Comparison of ENCODE assay signal across 21 cellular contexts in genomic region chr10:35896011-35896410, GRCh38.
DNase-seq lines count a peak whose midpoint lies in the region; ATAC-seq and TF ChIP-seq lines count a peak whose summit lies in the region.
"Had no signal": no experiment of that assay in that cellular context is flagged by ENCODE, and none has a peak within 500 bp of the region (broad histone marks: within the 10 kb centered on the region; RNA-seq: fewer than 3 reads in every experiment).

No MANE protein-coding gene starts in this region.

- H3K27me3 ChIP-seq in fibroblast of lung (ENCODE audit: control insufficient read depth, insufficient read depth, low read length) (no peaks in the 10 kb centered on the region), A673 (replicated peaks; ENCODE audit: insufficient read depth, low read depth, low read length, poor library complexity) (no peaks in the 10 kb centered on the region)
- no peaks in the 10 kb centered on the region for H3K27me3 ChIP-seq in naive thymus-derived CD4-positive, alpha-beta T cell (ENCODE audit: control insufficient read depth in 2 of 2, insufficient read depth in 2 of 2, low read length in 2 of 2)
- H3K27me3 ChIP-seq: pancreas, suprapubic skin had no signal

- no TSS peak for BruUV-seq in A673 (replicated peaks; lab: Mats Ljungman, UMichigan)

- POLR2A ChIA-PET in A673 (lab: Charles Lee; ENCODE audit: low non-redundant PET), result no interaction called here
- POLR2A ChIA-PET in naive thymus-derived CD4-positive, alpha-beta T cell (lab: Charles Lee), result no interaction called here

- no peak overlapping the region for H3K27ac ChIP-seq in fibroblast of lung (ENCODE audit: insufficient read depth, low read length)
- no peak overlapping the region for H3K27ac ChIP-seq in A673 (ENCODE audit: low read depth, low read length, poor library complexity, severe bottlenecking)
- no peak overlapping the region for H3K27ac ChIP-seq in naive thymus-derived CD4-positive, alpha-beta T cell (ENCODE audit: low read depth, low read length)
- H3K27ac ChIP-seq: pancreas, suprapubic skin had no signal

- H3K4me1 ChIP-seq in fibroblast of lung (ENCODE audit: control insufficient read depth, extremely low read depth, insufficient read depth, low read length) (peaks cover 7% of the 10 kb centered on the region), A673 (ENCODE audit: insufficient read depth, low read length, poor library complexity, severe bottlenecking) (peaks cover 13% of the 10 kb centered on the region)
- no peaks in the 10 kb centered on the region for H3K4me1 ChIP-seq in naive thymus-derived CD4-positive, alpha-beta T cell (ENCODE audit: control insufficient read depth in 2 of 2, insufficient read depth in 2 of 2, low read length in 2 of 2)
- H3K4me1 ChIP-seq: pancreas, suprapubic skin had no signal

- no peaks in the 10 kb centered on the region for H3K79me2 ChIP-seq in fibroblast of lung (ENCODE audit: control insufficient read depth, insufficient read depth, low read length)

- peaks cover 0 to 8% (median 2%) of the 10 kb centered on the region in 11 donors for H3K9me3 Mint-ChIP-seq in naive thymus-derived CD4-positive, alpha-beta T cell
- H3K9me3 Mint-ChIP-seq: activated naive CD8-positive, alpha-beta T cell treated with anti-CD3 and anti-CD28 coated beads, Interleukin-2, amount 50 U/mL, for 24 hours had no signal

- CTCF ChIA-PET in A673 (lab: Charles Lee), result interaction anchor here (0.6 kb wide), 1 partner anchor 1699 kb away, joined by 3 read pairs; no protein-coding TSS in a partner anchor
- CTCF ChIA-PET in naive thymus-derived CD4-positive, alpha-beta T cell (lab: Charles Lee), result no interaction called here

- no peak overlapping the region for H3K27ac Mint-ChIP-seq in naive thymus-derived CD4-positive, alpha-beta T cell
- H3K27ac Mint-ChIP-seq: activated naive CD8-positive, alpha-beta T cell treated with anti-CD3 and anti-CD28 coated beads, Interleukin-2, amount 50 U/mL, for 24 hours; activated T-helper 2 cell treated with anti-CD3 and anti-CD28 coated beads, Interferon-gamma antibody, Interleukin-2, Interleukin-4, amounts not matched to agents 10 μg/mL and 5 μg/mL and 100 μg/mL, durations not matched to agents 14 hours and 24 hours and 36 hours; B cell had no signal

- H3K4me3 Mint-ChIP-seq in naive thymus-derived CD4-positive, alpha-beta T cell, result no peak overlapping the region
- H3K4me3 Mint-ChIP-seq: activated naive CD8-positive, alpha-beta T cell treated with anti-CD3 and anti-CD28 coated beads, Interleukin-2, amount 50 U/mL, for 24 hours; B cell had no signal

- peak; percentile 84 for ATAC-seq in SK-N-SH treated with all-trans-retinoic acid at 6 μM for 48 hours
- ATAC-seq in HG03135 (IDR thresholded peaks at IDR 0.05; ENCODE audit: unreplicated experiment), result no peak
- ATAC-seq in naive thymus-derived CD4-positive, alpha-beta T cell, result no peak
- ATAC-seq in GM21576 (IDR thresholded peaks at IDR 0.05; ENCODE audit: unreplicated experiment), result no peak
- ATAC-seq: activated naive CD8-positive, alpha-beta T cell treated with anti-CD3 and anti-CD28 coated beads, Interleukin-2, amount 50 U/mL, for 24 hours; left lobe of liver; pancreas had no signal

- DNase-seq in EH (ENCODE audit: low read depth) (peak; percentile 85), fibroblast of lung (ENCODE audit: low read depth in 2 of 2) (peak; percentile 77), non-pigmented ciliary epithelial cell (ENCODE audit: low read depth) (peak; percentile 74), A673 (ENCODE audit: low spot score) (no peak)
- no peak for DNase-seq in naive thymus-derived CD4-positive, alpha-beta T cell
- DNase-seq: activated naive CD8-positive, alpha-beta T cell treated with anti-CD3 and anti-CD28 coated beads, Interleukin-2, amount 50 U/mL, for 24 hours; cortex of kidney; hypothalamus; NCI-H2029; NCI-H524; pancreas; stimulated activated CD4-positive, alpha-beta T cell treated with anti-CD3 and anti-CD28 coated beads, Interleukin-4, amount 100 ng/mL, for 4 hours; stimulated activated CD8-positive, alpha-beta memory T cell treated with anti-CD3 and anti-CD28 coated beads, Interleukin-4, amount 100 ng/mL, for 48 hours; T-helper 9 cell had no signal

- TF ChIP-seq CTCF in fibroblast of lung (conservative IDR thresholded peaks at IDR 0.05 in 1 of 2, IDR thresholded peaks at IDR 0.05 in 1 of 2; ENCODE audit: low read depth in 1 of 2, low read length in 2 of 2) (no peak), A673 (conservative IDR thresholded peaks at IDR 0.05; ENCODE audit: low read depth, low read length) (no peak)

- no peaks in the 10 kb centered on the region for H3K36me3 Mint-ChIP-seq in naive thymus-derived CD4-positive, alpha-beta T cell

- H3K4me1 Mint-ChIP-seq in naive thymus-derived CD4-positive, alpha-beta T cell, result no peaks in the 10 kb centered on the region
- H3K4me1 Mint-ChIP-seq: activated naive CD8-positive, alpha-beta T cell treated with anti-CD3 and anti-CD28 coated beads, Interleukin-2, amount 50 U/mL, for 24 hours; B cell had no signal

- H3K4me3 ChIP-seq in fibroblast of lung (replicated peaks in 1 of 4; ENCODE audit: control extremely low read depth in 1 of 4, insufficient read depth in 1 of 4, low read depth in 3 of 4, low read length in 4 of 4) (no peak overlapping the region), A673 (ENCODE audit: low read depth, low read length, poor library complexity, severe bottlenecking) (no peak overlapping the region)
- no peak overlapping the region for H3K4me3 ChIP-seq in naive thymus-derived CD4-positive, alpha-beta T cell (ENCODE audit: low read length)
- H3K4me3 ChIP-seq: pancreas, suprapubic skin had no signal

- intact Hi-C loops in A673 (cut with micrococcal nuclease; ENCODE audit: unreplicated experiment), result no loop called here
- intact Hi-C loops in naive thymus-derived CD4-positive, alpha-beta T cell (cut with micrococcal nuclease), result no loop called here

- H4K20me1 ChIP-seq in fibroblast of lung (ENCODE audit: control insufficient read depth, extremely low read depth, insufficient read depth, low read length), result no peaks in the 10 kb centered on the region

- no peak overlapping the region for H3K9ac ChIP-seq in fibroblast of lung (ENCODE audit: insufficient read depth, low read length)

- peak overlapping the region; percentile 4 for H3K4me2 ChIP-seq in fibroblast of lung (ENCODE audit: extremely low read depth, insufficient read depth, low read length)

- H3K36me3 ChIP-seq in fibroblast of lung (ENCODE audit: control insufficient read depth, insufficient read depth, low read length) (no peaks in the 10 kb centered on the region), A673 (ENCODE audit: insufficient read depth, low read length, poor library complexity, severe bottlenecking) (no peaks in the 10 kb centered on the region)
- no peaks in the 10 kb centered on the region for H3K36me3 ChIP-seq in naive thymus-derived CD4-positive, alpha-beta T cell (ENCODE audit: control insufficient read depth in 2 of 3, insufficient read depth in 3 of 3, low read length in 3 of 3)
- H3K36me3 ChIP-seq: pancreas, suprapubic skin had no signal

- H3K27me3 Mint-ChIP-seq in naive thymus-derived CD4-positive, alpha-beta T cell, result no peaks in the 10 kb centered on the region
- H3K27me3 Mint-ChIP-seq: activated naive CD8-positive, alpha-beta T cell treated with anti-CD3 and anti-CD28 coated beads, Interleukin-2, amount 50 U/mL, for 24 hours; B cell had no signal

- H3K9me3 ChIP-seq in fibroblast of lung (ENCODE audit: control insufficient read depth, insufficient read depth, low read depth, low read length) (no peaks in the 10 kb centered on the region), A673 (ENCODE audit: low read depth, low read length, poor library complexity, severe bottlenecking) (no peaks in the 10 kb centered on the region)
- no peaks in the 10 kb centered on the region for H3K9me3 ChIP-seq in naive thymus-derived CD4-positive, alpha-beta T cell (ENCODE audit: control insufficient read depth in 2 of 3, low read length in 3 of 3)
- H3K9me3 ChIP-seq: pancreas, suprapubic skin had no signal

- no peak overlapping the region for H2AFZ ChIP-seq in fibroblast of lung (ENCODE audit: low read length)

TF ChIP-seq in SK-N-SH treated with all-trans-retinoic acid at 6 μM for 48 hours, 23 proteins besides CTCF, POLR2A, EP300 and RAD21 (continues in another document):
- TF ChIP-seq TOX (CRISPR knock-in tag; IDR thresholded peaks at IDR 0.05; ENCODE audit: borderline replicate concordance) (no peak), OSR1 (CRISPR knock-in tag; IDR thresholded peaks at IDR 0.05) (no peak), PPARA (CRISPR knock-in tag; IDR thresholded peaks at IDR 0.05; ENCODE audit: borderline replicate concordance) (no peak), CREB5 (CRISPR knock-in tag; IDR thresholded peaks at IDR 0.05; ENCODE audit: low read depth) (no peak), ZNF565 (CRISPR knock-in tag; conservative IDR thresholded peaks at IDR 0.05; ENCODE audit: low read depth) (no peak), ISL1 (CRISPR knock-in tag; IDR thresholded peaks at IDR 0.05) (no peak)

Comparison
In these comparisons a context has a peak if more than half of its experiments do, and no peak if none do; other contexts are left out.
1. DNase-seq: peak in EH (single experiment), fibroblast of lung (2 of 2) and non-pigmented ciliary epithelial cell (single experiment); none in A673 (single experiment) and naive thymus-derived CD4-positive, alpha-beta T cell (0 of 9).